Comparison of ENCODE assay signal across 20 cellular contexts in the genomic region with DNA sequence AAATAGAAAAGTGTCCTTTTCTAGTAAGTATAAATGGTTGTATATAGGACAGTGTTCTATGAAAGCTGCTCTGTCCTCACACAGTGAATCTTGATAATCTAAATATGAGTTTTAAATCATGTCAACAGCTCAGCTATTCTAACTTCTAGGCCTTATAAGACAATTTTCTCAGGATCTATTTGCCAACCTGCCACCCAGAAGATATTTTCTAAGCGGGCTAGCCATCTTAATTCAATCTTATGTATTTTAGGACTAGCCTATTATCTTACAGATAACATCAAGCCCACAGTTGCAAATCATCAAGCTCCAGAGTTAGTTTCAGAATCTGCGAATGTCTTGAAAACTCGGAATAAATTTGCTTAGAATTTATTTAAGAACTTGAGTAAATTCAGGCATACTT. TPM values are rescaled to one million over a fixed set of nuclear protein-coding genes. Genes with fewer than 3 reads are reported as not detected.
DNase-seq lines count a peak whose midpoint lies in the region; TF ChIP-seq lines count a peak whose summit lies in the region.
"Had no signal": no experiment of that assay in that cellular context is flagged by ENCODE, and none has a peak within 500 bp of the region (broad histone marks: within the 10 kb centered on the region; RNA-seq: fewer than 3 reads in every experiment).

No MANE protein-coding gene starts in this region.

- no TSS peak for BruUV-seq in Calu3 (replicated peaks; lab: Mats Ljungman, UMichigan)

- H3K4me1 ChIP-seq in KMS-11 (ENCODE audit: low read depth, poor library complexity, severe bottlenecking): peaks cover 15% of the 10 kb centered on the region
- H3K4me1 ChIP-seq in transverse colon: peaks cover 7 to 24% (median 12%) of the 10 kb centered on the region in 4 donors

- H3K4me3 Mint-ChIP-seq in Calu3 (ENCODE audit: low read depth, unreplicated experiment): peak overlapping the region; percentile 86
- H3K4me3 Mint-ChIP-seq: activated CD4-positive, alpha-beta T cell treated with anti-CD3 and anti-CD28 coated beads for 36 hours; activated naive CD4-positive, alpha-beta T cell treated with anti-CD3 and anti-CD28 coated beads, Interleukin-2, amount 10 ng/mL, durations not matched to agents 7 days and 5 days had no signal

- no peak for DNase-seq in Calu3
- peak in 1 of 2 donors; percentile 44 for DNase-seq in foreskin fibroblast
- no peak for DNase-seq in skeletal muscle cell (ENCODE audit: low read depth)
- no peak for DNase-seq in transverse colon
- no peak for DNase-seq in ureter (ENCODE audit: low spot score)
- DNase-seq in T-helper 2 cell: no peak
- DNase-seq: activated CD4-positive, alpha-beta T cell treated with anti-CD3 and anti-CD28 coated beads for 36 hours; activated naive CD4-positive, alpha-beta T cell treated with anti-CD3 and anti-CD28 coated beads, Interleukin-2, amount 10 ng/mL, durations not matched to agents 7 days and 5 days; brain microvascular endothelial cell; CD4-positive, alpha-beta memory T cell; immature natural killer cell; NCI-H1048; NCI-H2171 treated with DMSO at 0.1 percent for 48 hours; T1000; thyroid gland had no signal

- H4K20me1 ChIP-seq in KMS-11 (ENCODE audit: insufficient read depth): no peaks in the 10 kb centered on the region

- no peak overlapping the region for H2AFZ ChIP-seq in KMS-11 (ENCODE audit: low read depth)

- H3K27me3 ChIP-seq in KMS-11 (ENCODE audit: insufficient read depth, low read depth) (no peaks in the 10 kb centered on the region), transverse colon (peaks cover 100% of the 10 kb centered on the region)

- peaks cover 8% of the 10 kb centered on the region for H3K4me1 Mint-ChIP-seq in Calu3 (ENCODE audit: low read depth, unreplicated experiment)

- no peak overlapping the region for H3K27ac ChIP-seq in KMS-11
- no peak overlapping the region for H3K27ac ChIP-seq in transverse colon
- H3K27ac ChIP-seq: brain microvascular endothelial cell, HL-60, thyroid gland had no signal

- in situ Hi-C loops in transverse colon (cut with MboI; ENCODE audit: low pct_ligation_motif_present in 1 of 4, low pct_unique_long_range_greater_than_20kb in 1 of 4, low sequenced_read_pairs in 3 of 4): no loop called here

- peaks cover 2% of the 10 kb centered on the region for H3K9me3 Mint-ChIP-seq in Calu3 (ENCODE audit: low read depth, unreplicated experiment)

- 21 to 22% methylated on average over 3 of the region's 3 CpGs for WGBS in transverse colon (ENCODE audit: low coverage in 1 of 2), 2 donors

- intact Hi-C loops in Calu3 (cut with micrococcal nuclease; ENCODE audit: unreplicated experiment): no loop called here
- intact Hi-C loops in transverse colon (cut with DNase I; ENCODE audit: low total_unique reads): no loop called here

- H3K27ac Mint-ChIP-seq in Calu3 (ENCODE audit: unreplicated experiment): no peak overlapping the region
- H3K27ac Mint-ChIP-seq: activated CD4-positive, alpha-beta T cell treated with anti-CD3 and anti-CD28 coated beads for 36 hours; immature natural killer cell had no signal

- peak overlapping the region; percentile 42; the same call in 1 of the 2 replicates for H3K4me2 ChIP-seq in KMS-11

- no peaks in the 10 kb centered on the region for H3K27me3 Mint-ChIP-seq in Calu3 (ENCODE audit: unreplicated experiment)

- H3K9ac ChIP-seq in KMS-11: no peak overlapping the region

- no peak for TF ChIP-seq EP300 in transverse colon (IDR thresholded peaks at IDR 0.05; ENCODE audit: low read depth)

- H3K4me3 ChIP-seq in KMS-11 (IDR thresholded peaks at IDR 0.05; ENCODE audit: insufficient read depth, low read depth, low read length) (no peak overlapping the region), foreskin fibroblast (ENCODE audit: low read depth in 1 of 2, low read length in 2 of 2) (peak overlapping the region; percentile 71 to 96), skeletal muscle cell (ENCODE audit: low read depth, low read length) (peak overlapping the region; percentile 57), transverse colon (no peak overlapping the region)
- H3K4me3 ChIP-seq: GM12878, K562, thyroid gland had no signal

- TF ChIP-seq CTCF in Calu3 (IDR thresholded peaks at IDR 0.05; ENCODE audit: unreplicated experiment): no peak
- no peak for TF ChIP-seq CTCF in KMS-11 (conservative IDR thresholded peaks at IDR 0.05; ENCODE audit: low read depth, low read length)
- no peak for TF ChIP-seq CTCF in foreskin fibroblast (IDR thresholded peaks at IDR 0.05; ENCODE audit: low read depth, low read length)
- TF ChIP-seq CTCF in transverse colon (IDR thresholded peaks at IDR 0.05): no peak

- H3K79me2 ChIP-seq in KMS-11 (ENCODE audit: insufficient read depth, low read depth): no peaks in the 10 kb centered on the region

- no peaks in the 10 kb centered on the region for H3K9me3 ChIP-seq in transverse colon
- H3K9me3 ChIP-seq: thyroid gland had no signal

- peaks cover 10% of the 10 kb centered on the region for H3K36me3 Mint-ChIP-seq in Calu3 (ENCODE audit: insufficient read depth, unreplicated experiment)

- no peak for TF ChIP-seq POLR2A in transverse colon (IDR thresholded peaks at IDR 0.05)

- CTCF ChIA-PET in Calu3 (lab: Charles Lee): no interaction called here

- H3K36me3 ChIP-seq in KMS-11 (ENCODE audit: insufficient read depth) (no peaks in the 10 kb centered on the region), transverse colon (no peaks in the 10 kb centered on the region)
- H3K36me3 ChIP-seq: brain microvascular endothelial cell, thyroid gland had no signal

RNA-seq across cellular contexts. Expression of a gene that starts 2.3 kb away (rescaled TPM):
- not detected in 2 replicates for total RNA-seq in Calu3 (2022)
- total RNA-seq in transverse colon: not detected
- 5.3 TPM for total RNA-seq in ureter
- total RNA-seq: activated CD4-positive, alpha-beta T cell treated with anti-CD3 and anti-CD28 coated beads for 36 hours; CD4-positive, alpha-beta memory T cell; glomerular endothelial cell; GM12878; K562; thyroid gland had no signal

Comparison
In these comparisons a context has a peak if more than half of its experiments do, and no peak if none do; other contexts are left out.
1. H3K4me3 ChIP-seq: peak in foreskin fibroblast (2 of 2) and skeletal muscle cell (single experiment); none in KMS-11 (single experiment) and transverse colon (0 of 4).